20 cellular contexts compared by ENCODE assay signal in genomic region chr6:17061097-17061496, GRCh38. TPM values are rescaled to one million over a fixed set of nuclear protein-coding genes. Genes with fewer than 3 reads are reported as not detected.
DNase-seq lines count a peak whose midpoint lies in the region; ATAC-seq, FAIRE-seq and TF ChIP-seq lines count a peak whose summit lies in the region.
"Had no signal": no experiment of that assay in that cellular context is flagged by ENCODE, and none has a peak within 500 bp of the region (broad histone marks: within the 10 kb centered on the region; RNA-seq: fewer than 3 reads in every experiment).

No MANE protein-coding gene starts in this region.

- no TSS peak for BruUV-seq in HepG2 (replicated peaks; lab: Mats Ljungman, UMichigan)

- H3K4me3 ChIP-seq in liver (ENCODE audit: low read depth in 1 of 3, low read length in 3 of 3) (no peak overlapping the region), HepG2 (replicated peaks in 1 of 3; ENCODE audit: insufficient read depth in 1 of 3, low read depth in 2 of 3, low read length in 3 of 3) (no peak overlapping the region), fibroblast of villous mesenchyme (ENCODE audit: low read depth, low read length) (no peak overlapping the region)
- H3K4me3 ChIP-seq: BLaER1 treated with 17β-estradiol and CSF1 and Interleukin-3, amounts not matched to agents 10 nM and 100 nM; GM12878; GM23248; HAP-1 had no signal

- H4K20me1 ChIP-seq in HepG2 (ENCODE audit: insufficient read depth, low read length): no peaks in the 10 kb centered on the region
- H4K20me1 ChIP-seq: BLaER1 treated with 17β-estradiol and CSF1 and Interleukin-3, amounts not matched to agents 10 nM and 100 nM had no signal

- in situ Hi-C loops in HepG2 (cut with HindIII; ENCODE audit: extremely low pct_ligation_motif_present, low pct_unique_long_range_greater_than_20kb): no loop called here

- H3K36me3 ChIP-seq in liver (ENCODE audit: control insufficient read depth in 4 of 4, insufficient read depth in 3 of 4, low read depth in 1 of 4, low read length in 3 of 4) (no peaks in the 10 kb centered on the region), HepG2 (replicated peaks in 1 of 2; ENCODE audit: control insufficient read depth in 1 of 2, insufficient read depth in 2 of 2, low read length in 2 of 2) (no peaks in the 10 kb centered on the region)
- H3K36me3 ChIP-seq: BLaER1 treated with 17β-estradiol and CSF1 and Interleukin-3, amounts not matched to agents 10 nM and 100 nM; HAP-1 had no signal

- DNase-seq in HepG2 (ENCODE audit: low spot score) (no peak), fibroblast of villous mesenchyme (ENCODE audit: low read depth) (no peak), left lobe of liver (ENCODE audit: low spot score) (no peak), superior temporal gyrus (ENCODE audit: extremely low spot score) (no peak), D721Med (ENCODE audit: insufficient read length, low spot score) (no peak), SIG-M5 (lab: John Stamatoyannopoulos, UW) (no peak)
- DNase-seq in stimulated activated naive CD8-positive, alpha-beta T cell treated with anti-CD3 and anti-CD28 coated beads, Interleukin-15, amount 100 ng/mL, for 72 hours: no peak
- DNase-seq: 8988T; ACHN; Calu3; CD4-positive, CD25-positive, alpha-beta regulatory T cell; DMS79; GM23248; HFFc6 had no signal

- H3K4me1 ChIP-seq in liver (ENCODE audit: control insufficient read depth in 4 of 4, insufficient read depth in 4 of 4, low read length in 3 of 4): no peaks in the 10 kb centered on the region
- H3K4me1 ChIP-seq in HepG2 (ENCODE audit: insufficient read depth, low read length): no peaks in the 10 kb centered on the region
- H3K4me1 ChIP-seq: HAP-1 had no signal

- H3K4me1 Mint-ChIP-seq in stimulated activated naive CD8-positive, alpha-beta T cell treated with anti-CD3 and anti-CD28 coated beads, Interleukin-15, amount 100 ng/mL, for 72 hours: no peaks in the 10 kb centered on the region
- H3K4me1 Mint-ChIP-seq: CD4-positive, CD25-positive, alpha-beta regulatory T cell had no signal

- FAIRE-seq in HepG2 (lab: Jason Lieb, UNC) (no peak), D721Med (lab: Jason Lieb, UNC) (no peak)
- FAIRE-seq: GM12878, HTR-8/SVneo had no signal

- H3K79me2 ChIP-seq in HepG2 (ENCODE audit: insufficient read depth, low read length): no peaks in the 10 kb centered on the region

- H3K9me3 Mint-ChIP-seq in stimulated activated naive CD8-positive, alpha-beta T cell treated with anti-CD3 and anti-CD28 coated beads, Interleukin-15, amount 100 ng/mL, for 72 hours: no peaks in the 10 kb centered on the region
- H3K9me3 Mint-ChIP-seq: HFFc6 had no signal

- H3K9me3 ChIP-seq in liver (ENCODE audit: control insufficient read depth in 4 of 4, low read length in 3 of 4): no peaks in the 10 kb centered on the region
- no peaks in the 10 kb centered on the region for H3K9me3 ChIP-seq in HepG2 (ENCODE audit: low read length)
- H3K9me3 ChIP-seq: BLaER1 treated with 17β-estradiol and CSF1 and Interleukin-3, amounts not matched to agents 10 nM and 100 nM; HAP-1 had no signal

- no peak overlapping the region for H3K27ac Mint-ChIP-seq in stimulated activated naive CD8-positive, alpha-beta T cell treated with anti-CD3 and anti-CD28 coated beads, Interleukin-15, amount 100 ng/mL, for 72 hours
- H3K27ac Mint-ChIP-seq: CD4-positive, CD25-positive, alpha-beta regulatory T cell; HFFc6 had no signal

- TF ChIP-seq CTCF in liver (IDR thresholded peaks at IDR 0.05; ENCODE audit: low read depth, low read length, missing input control) (peak; percentile 13), HepG2 (CRISPR knock-in tag; IDR thresholded peaks at IDR 0.05) (no peak), fibroblast of villous mesenchyme (IDR thresholded peaks at IDR 0.05; ENCODE audit: insufficient read depth, low read depth, low read length) (peak; percentile 4), D721Med (IDR thresholded peaks at IDR 0.05; ENCODE audit: insufficient read depth, missing control alignments) (no peak)

- TF ChIP-seq POLR2A in HepG2 (IDR thresholded peaks at IDR 0.05; ENCODE audit: insufficient read depth in 1 of 2, low read depth in 2 of 2, low read length in 2 of 2): no peak

- H3K4me3 Mint-ChIP-seq in stimulated activated naive CD8-positive, alpha-beta T cell treated with anti-CD3 and anti-CD28 coated beads, Interleukin-15, amount 100 ng/mL, for 72 hours: no peak overlapping the region
- H3K4me3 Mint-ChIP-seq: CD4-positive, CD25-positive, alpha-beta regulatory T cell; HFFc6 had no signal

- H3K27me3 Mint-ChIP-seq in stimulated activated naive CD8-positive, alpha-beta T cell treated with anti-CD3 and anti-CD28 coated beads, Interleukin-15, amount 100 ng/mL, for 72 hours: peaks cover 43% of the 10 kb centered on the region

- POLR2A ChIA-PET in HepG2 (lab: Yijun Ruan, JAX): no interaction called here

- TF ChIP-seq EP300 in HepG2 (IDR thresholded peaks at IDR 0.05; ENCODE audit: low read depth in 2 of 2, low read length in 2 of 2) (no peak), HepG2 (CRISPR knock-in tag; IDR thresholded peaks at IDR 0.05; ENCODE audit: borderline replicate concordance) (no peak)

- CTCF ChIA-PET in HepG2 (lab: Yijun Ruan, JAX; ENCODE audit: low intra/inter-chr PET ratio, low total read pairs): no interaction called here

- no peak overlapping the region for H3K9ac ChIP-seq in liver (ENCODE audit: low read depth in 1 of 2, low read length in 2 of 2)
- H3K9ac ChIP-seq in HepG2 (ENCODE audit: insufficient read depth, low read depth, low read length): no peak overlapping the region
- H3K9ac ChIP-seq: BLaER1 treated with 17β-estradiol and CSF1 and Interleukin-3, amounts not matched to agents 10 nM and 100 nM; GM23248 had no signal

- WGBS in liver: 51% methylated on average over 2 of the region's 2 CpGs
- 22% methylated on average over 2 of the region's 2 CpGs for WGBS in HepG2 (ENCODE audit: low lambda C conversion rate)

- ATAC-seq in HepG2 (no peak), left lobe of liver (peak; percentile 89)
- ATAC-seq in stimulated activated naive CD8-positive, alpha-beta T cell treated with anti-CD3 and anti-CD28 coated beads, Interleukin-15, amount 100 ng/mL, for 72 hours: no peak
- ATAC-seq: GM12878 had no signal

- H3K27me3 ChIP-seq in liver (ENCODE audit: control insufficient read depth in 4 of 4, insufficient read depth in 4 of 4, low read length in 3 of 4) (no peaks in the 10 kb centered on the region), HepG2 (ENCODE audit: control insufficient read depth in 1 of 2, insufficient read depth in 2 of 2, low read length in 2 of 2) (no peaks in the 10 kb centered on the region)
- H3K27me3 ChIP-seq: BLaER1 treated with 17β-estradiol and CSF1 and Interleukin-3, amounts not matched to agents 10 nM and 100 nM had no signal

- intact Hi-C loops in HepG2 (cut with micrococcal nuclease; ENCODE audit: unreplicated experiment): no loop called here

- no peak overlapping the region for H3K4me2 ChIP-seq in HepG2 (ENCODE audit: low read depth, low read length)
- H3K4me2 ChIP-seq: BLaER1 treated with 17β-estradiol and CSF1 and Interleukin-3, amounts not matched to agents 10 nM and 100 nM had no signal

- H3K27ac ChIP-seq in liver (ENCODE audit: low read depth in 1 of 2, low read length in 2 of 2) (no peak overlapping the region), HepG2 (ENCODE audit: extremely low read length, insufficient read depth, low read length) (no peak overlapping the region)
- H3K27ac ChIP-seq: BLaER1 treated with 17β-estradiol and CSF1 and Interleukin-3, amounts not matched to agents 10 nM and 100 nM; GM23248 had no signal

- TF ChIP-seq RAD21 in liver (IDR thresholded peaks at IDR 0.05): peak; percentile 53 to 62
- no peak for TF ChIP-seq RAD21 in HepG2 (CRISPR knock-in tag; IDR thresholded peaks at IDR 0.05)

- H2AFZ ChIP-seq in HepG2 (ENCODE audit: low read length): no peak overlapping the region
- H2AFZ ChIP-seq: GM23248 had no signal

TF ChIP-seq in liver, 16 proteins besides CTCF, POLR2A, EP300 and RAD21 (continues in another document):
- TF ChIP-seq HNF4A (conservative IDR thresholded peaks at IDR 0.05): peak in 1 of 2 donors; percentile 40
- no peak for TF ChIP-seq NR2F2 (IDR thresholded peaks at IDR 0.05)
- no peak for TF ChIP-seq YY1 (IDR thresholded peaks at IDR 0.05)
- TF ChIP-seq TAF1 (conservative IDR thresholded peaks at IDR 0.05): no peak
- peak; percentile 25 to 61 for TF ChIP-seq RXRA (IDR thresholded peaks at IDR 0.05)
- TF ChIP-seq HNF4G (IDR thresholded peaks at IDR 0.05): no peak
- TF ChIP-seq FOXA1 (IDR thresholded peaks at IDR 0.05): no peak

TF ChIP-seq in HepG2, 621 proteins besides CTCF, POLR2A, EP300 and RAD21 (continues in another document):
- TF ChIP-seq CHD4 (IDR thresholded peaks at IDR 0.05; ENCODE audit: borderline replicate concordance, low read length): no peak
- no peak for TF ChIP-seq HNF4A (CRISPR knock-in tag; IDR thresholded peaks at IDR 0.05)

RNA-seq across cellular contexts. Expression of gene STMND1, which starts 40.8 kb away (rescaled TPM):
- total RNA-seq in liver: not detected
- under 1 TPM in 1 of 2 donors, not detected in 1; 0.05 TPM for polyA plus RNA-seq in liver
- total RNA-seq in HepG2 (2016; rRNA removed; fragmentation: Illumina TruSeq; extraction: Trizol): not detected in 2 replicates
- total RNA-seq in HepG2 (2016; cell fraction: cytosol; rRNA removed; fragmentation: Illumina TruSeq; extraction: Trizol; ENCODE audit: low read depth): not detected in 2 replicates
- not detected in 2 replicates for total RNA-seq in HepG2 (2016; cell fraction: insoluble cytoplasmic fraction; rRNA removed; fragmentation: Illumina TruSeq; extraction: Trizol)
- total RNA-seq in HepG2 (2016; cell fraction: membrane; rRNA removed; fragmentation: Illumina TruSeq; extraction: Trizol): not detected in 2 replicates
- not detected in 2 replicates for total RNA-seq in HepG2 (2016; cell fraction: nucleus; rRNA removed; fragmentation: Illumina TruSeq; extraction: Trizol)
- polyA plus RNA-seq in HepG2 (2011; rRNA removed): not detected in 2 replicates
- not detected in 2 replicates for polyA plus RNA-seq in HepG2 (2011; cell fraction: cytosol; rRNA removed)
- not detected in 2 replicates for polyA plus RNA-seq in HepG2 (2011; cell fraction: nucleus; rRNA removed)
- not detected in 2 replicates for polyA plus RNA-seq in HepG2 (2012)
- not detected in 2 replicates for polyA plus RNA-seq in HepG2 (2016; cell fraction: cytosol; fragmentation: Illumina TruSeq; extraction: Trizol; ENCODE audit: low read depth)
- polyA plus RNA-seq in HepG2 (2016; cell fraction: insoluble cytoplasmic fraction; fragmentation: Illumina TruSeq; extraction: Trizol; ENCODE audit: low read depth): not detected in 2 replicates
- polyA plus RNA-seq in HepG2 (2016; cell fraction: membrane; fragmentation: Illumina TruSeq; extraction: Trizol; ENCODE audit: low read depth): not detected in 2 replicates
- not detected in 2 replicates for polyA plus RNA-seq in HepG2 (2016; cell fraction: nucleus; fragmentation: Illumina TruSeq; extraction: Trizol; ENCODE audit: insufficient read depth, low read depth)
- polyA minus RNA-seq in HepG2 (2011; rRNA and poly(A)+ RNA removed; ENCODE audit: low replicate concordance): not detected in 2 replicates
- not detected in 2 replicates for polyA minus RNA-seq in HepG2 (2011; cell fraction: cytosol; rRNA and poly(A)+ RNA removed)
- not detected in 2 replicates for polyA minus RNA-seq in HepG2 (2011; cell fraction: nucleus; rRNA and poly(A)+ RNA removed)
- under 0.01 TPM in 1 of 2 replicates, not detected in the other for total RNA-seq in fibroblast of villous mesenchyme
- not detected for total RNA-seq in left lobe of liver
- total RNA-seq: CD4-positive, CD25-positive, alpha-beta regulatory T cell; G401; GM12878; GM23248 had no signal
- polyA plus RNA-seq: CD4-positive, CD25-positive, alpha-beta regulatory T cell; GM23248 had no signal

Comparison
In these comparisons a context has a peak if more than half of its experiments do, and no peak if none do; other contexts are left out.
1. CTCF ChIP-seq: peak in liver (single experiment) and fibroblast of villous mesenchyme (single experiment); none in HepG2 (single experiment) and D721Med (single experiment).